18 cellular contexts compared by ENCODE assay signal in the genomic region with DNA sequence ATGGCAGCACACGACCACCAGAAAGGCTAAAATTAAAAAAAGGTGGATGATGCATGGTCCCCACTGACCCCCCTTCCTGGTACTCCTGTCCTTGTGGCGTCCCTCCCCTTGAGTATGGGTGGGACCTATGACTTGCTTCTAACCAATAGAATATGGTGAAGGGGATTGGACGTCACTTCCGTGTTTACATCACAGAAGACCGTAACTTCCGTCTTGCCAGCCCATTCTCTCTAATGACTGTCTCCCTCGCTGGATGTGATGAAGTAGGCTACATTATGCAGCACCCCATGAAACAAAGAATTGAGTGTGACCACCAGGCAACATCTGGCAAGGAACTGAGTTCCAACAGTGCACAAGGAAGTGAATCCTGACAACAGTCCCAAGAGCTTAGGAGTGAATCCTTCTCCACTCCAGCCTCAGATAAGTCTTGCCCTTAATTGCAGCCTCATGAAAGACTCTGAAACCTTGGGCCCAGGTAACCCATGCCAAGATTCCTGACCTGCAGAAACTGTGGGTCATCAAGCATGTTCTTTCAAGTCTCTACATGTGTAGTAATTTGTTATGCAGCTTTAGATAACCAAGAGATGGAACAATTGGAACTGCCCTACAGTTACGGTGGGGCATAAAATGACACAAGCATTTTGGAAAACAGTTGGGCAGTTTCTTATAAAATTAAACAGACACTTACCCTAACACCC.
"Had no signal": no experiment of that assay in that cellular context is flagged by ENCODE, and none has a peak within 500 bp of the region (broad histone marks: within the 10 kb centered on the region; RNA-seq: fewer than 3 reads in every experiment).

No MANE protein-coding gene starts in this region.

- H3K36me3 Mint-ChIP-seq: activated naive CD8-positive, alpha-beta T cell treated with anti-CD3 and anti-CD28 coated beads, Interleukin-2, amount 10 ng/mL, durations not matched to agents 7 days and 5 days; stimulated activated effector memory CD8-positive, alpha-beta T cell treated with anti-CD3 and anti-CD28 coated beads, Interleukin-12 subunit alpha, Interleukin-12 subunit beta, amount 100 ng/mL, for 72 hours; type B pancreatic cell had no signal

- H3K36me3 ChIP-seq: sigmoid colon, stomach had no signal

- H3K9me3 ChIP-seq: sigmoid colon, stomach had no signal

- H3K9me3 Mint-ChIP-seq: activated CD8-positive, alpha-beta T cell treated with anti-CD3 and anti-CD28 coated beads for 36 hours; activated naive CD8-positive, alpha-beta T cell treated with anti-CD3 and anti-CD28 coated beads, Interleukin-2, amount 10 ng/mL, durations not matched to agents 7 days and 5 days; activated T-helper 2 cell treated with anti-CD3 and anti-CD28 coated beads, Interferon-gamma antibody, Interleukin-2, Interleukin-4, amounts not matched to agents 10 μg/mL and 5 μg/mL and 100 μg/mL, durations not matched to agents 14 hours and 24 hours and 36 hours; effector memory CD8-positive, alpha-beta T cell; nephron; stimulated activated effector memory CD8-positive, alpha-beta T cell treated with anti-CD3 and anti-CD28 coated beads, Interleukin-12 subunit alpha, Interleukin-12 subunit beta, amount 100 ng/mL, for 72 hours; type B pancreatic cell had no signal

- H3K27me3 Mint-ChIP-seq: activated CD8-positive, alpha-beta T cell treated with anti-CD3 and anti-CD28 coated beads for 36 hours had no signal

- H3K27ac Mint-ChIP-seq: activated CD4-positive, alpha-beta T cell treated with anti-CD3 and anti-CD28 coated beads for 36 hours; activated CD8-positive, alpha-beta T cell treated with anti-CD3 and anti-CD28 coated beads for 36 hours; activated naive CD8-positive, alpha-beta T cell treated with anti-CD3 and anti-CD28 coated beads, Interleukin-2, amount 10 ng/mL, durations not matched to agents 7 days and 5 days; activated T-helper 2 cell treated with anti-CD3 and anti-CD28 coated beads, Interferon-gamma antibody, Interleukin-2, Interleukin-4, amounts not matched to agents 10 μg/mL and 5 μg/mL and 100 μg/mL, durations not matched to agents 14 hours and 24 hours and 36 hours; effector memory CD8-positive, alpha-beta T cell; nephron; stimulated activated effector memory CD8-positive, alpha-beta T cell treated with anti-CD3 and anti-CD28 coated beads, Interleukin-12 subunit alpha, Interleukin-12 subunit beta, amount 100 ng/mL, for 72 hours; type B pancreatic cell had no signal

- ATAC-seq: activated CD4-positive, alpha-beta T cell treated with anti-CD3 and anti-CD28 coated beads for 36 hours; activated CD8-positive, alpha-beta T cell treated with anti-CD3 and anti-CD28 coated beads for 36 hours; effector memory CD8-positive, alpha-beta T cell; stimulated activated effector memory CD8-positive, alpha-beta T cell treated with anti-CD3 and anti-CD28 coated beads, Interleukin-12 subunit alpha, Interleukin-12 subunit beta, amount 100 ng/mL, for 72 hours had no signal

- H3K27ac ChIP-seq: sigmoid colon, stomach had no signal

- H3K4me3 ChIP-seq: sigmoid colon, stomach had no signal

- H3K4me3 Mint-ChIP-seq: activated CD4-positive, alpha-beta T cell treated with anti-CD3 and anti-CD28 coated beads for 36 hours; activated CD8-positive, alpha-beta T cell treated with anti-CD3 and anti-CD28 coated beads for 36 hours; activated naive CD8-positive, alpha-beta T cell treated with anti-CD3 and anti-CD28 coated beads, Interleukin-2, amount 10 ng/mL, durations not matched to agents 7 days and 5 days; effector memory CD8-positive, alpha-beta T cell; nephron; stimulated activated effector memory CD8-positive, alpha-beta T cell treated with anti-CD3 and anti-CD28 coated beads, Interleukin-12 subunit alpha, Interleukin-12 subunit beta, amount 100 ng/mL, for 72 hours; type B pancreatic cell had no signal

- H3K27me3 ChIP-seq: sigmoid colon, stomach had no signal

- DNase-seq: activated CD4-positive, alpha-beta T cell treated with anti-CD3 and anti-CD28 coated beads for 36 hours; activated CD8-positive, alpha-beta T cell treated with anti-CD3 and anti-CD28 coated beads for 36 hours; activated naive CD4-positive, alpha-beta T cell treated with Interleukin-2 at 50 U/mL for 16 hours; activated naive CD8-positive, alpha-beta T cell treated with anti-CD3 and anti-CD28 coated beads, Interleukin-2, amount 10 ng/mL, durations not matched to agents 7 days and 5 days; activated T-cell treated with anti-CD3 and anti-CD28 coated beads, Interleukin-2, amount 50 U/mL, for 1 hour; amygdala; caudate nucleus; effector memory CD8-positive, alpha-beta T cell; hypothalamus; islet precursor cell; midbrain; sigmoid colon; stimulated activated CD4-positive, alpha-beta T cell treated with anti-CD3 and anti-CD28 coated beads, Interleukin-4, amount 100 ng/mL, for 24 hours; stomach had no signal
